In the genomic region with DNA sequence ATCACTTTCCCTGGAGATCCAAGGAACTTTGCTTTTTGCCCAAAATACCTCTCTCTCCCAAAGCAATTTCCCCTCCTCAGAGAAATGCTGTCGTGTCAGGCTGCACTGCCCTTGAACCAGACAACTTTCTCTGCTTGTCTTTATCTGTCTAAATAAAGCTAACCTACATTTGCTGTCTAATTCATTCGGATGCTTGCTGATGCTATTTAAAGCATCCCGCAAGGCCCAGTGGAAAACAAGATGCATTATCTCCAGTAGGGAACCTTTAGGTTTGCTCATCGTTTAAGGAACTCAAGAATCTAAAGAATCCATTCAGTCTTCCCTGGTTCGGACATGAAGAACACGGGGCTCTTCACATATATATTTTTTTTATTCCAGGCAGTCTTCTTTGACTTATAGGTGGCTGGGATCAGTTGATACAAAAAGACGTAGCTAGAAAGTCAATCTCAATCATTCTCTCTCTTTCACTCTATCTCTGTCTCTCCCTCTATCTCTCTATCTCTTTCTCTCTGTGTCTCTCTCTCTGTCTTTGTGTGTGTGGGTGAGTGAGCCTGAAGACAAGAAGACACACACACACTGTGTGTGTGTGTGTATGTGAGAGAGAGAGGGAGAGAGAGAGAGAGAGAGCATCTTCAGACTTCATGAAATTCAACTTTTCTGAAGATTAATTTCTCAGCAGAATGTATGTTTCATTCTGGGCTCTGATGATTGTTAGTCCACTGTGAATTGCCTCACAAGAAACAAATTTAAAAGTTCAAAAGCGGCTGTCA, we compare ENCODE assay signal across 1 cellular context.
TF ChIP-seq lines count a peak whose summit lies in the region.

No MANE protein-coding gene starts in this region.

TF ChIP-seq in HCT116, 20 proteins besides CTCF, POLR2A, EP300 and RAD21 (continued from another document):
- TF ChIP-seq ATF3 (IDR thresholded peaks at IDR 0.05), result no peak
- no peak for TF ChIP-seq REST (IDR thresholded peaks at IDR 0.05; ENCODE audit: low read depth)
- no peak for TF ChIP-seq JUND (IDR thresholded peaks at IDR 0.05)
- TF ChIP-seq SRF (IDR thresholded peaks at IDR 0.05; ENCODE audit: low read depth), result no peak
- TF ChIP-seq EGR1 (IDR thresholded peaks at IDR 0.05; ENCODE audit: low read depth), result no peak
